In genomic region chr1:60425528-60425927, GRCh38 we compare ENCODE assay signal across 8 cellular contexts.
A peak's percentile ranks its signal among the peaks of the same experiment; 100 is the strongest.
DNase-seq lines count a peak whose midpoint lies in the region; ATAC-seq and FAIRE-seq lines count a peak whose summit lies in the region.

No MANE protein-coding gene starts in this region.

- H3K9me3 ChIP-seq in small intestine (ENCODE audit: control insufficient read depth, low read depth) = no peaks in the 10 kb centered on the region

- no peaks in the 10 kb centered on the region for H3K36me3 ChIP-seq in small intestine (ENCODE audit: control insufficient read depth in 2 of 2, insufficient read depth in 2 of 2, low read length in 2 of 2)

- H3K4me3 ChIP-seq in small intestine (ENCODE audit: low read depth in 1 of 2, low read length in 2 of 2) = no peak overlapping the region

- peak; percentile 52 for ATAC-seq in HG03103 (IDR thresholded peaks at IDR 0.05; ENCODE audit: low read depth, unreplicated experiment)
- peak; percentile 91 for ATAC-seq in left lobe of liver
- no peak for ATAC-seq in HG02885 (IDR thresholded peaks at IDR 0.05; ENCODE audit: poor library complexity, unreplicated experiment)

- H3K27me3 ChIP-seq in small intestine (ENCODE audit: control insufficient read depth in 2 of 2, insufficient read depth in 2 of 2, low read length in 2 of 2) = peaks cover 0 to 2% of the 10 kb centered on the region in 2 donors

- no peak for FAIRE-seq in small intestine (lab: Jason Lieb, UNC)

- H3K27ac ChIP-seq in small intestine (ENCODE audit: low read depth in 1 of 2, low read length in 1 of 2) = no peak overlapping the region

- DNase-seq in ELF-1 (ENCODE audit: low read depth, low spot score) (peak; percentile 4), SW480 (ENCODE audit: low spot score) (peak; percentile 6), left lobe of liver (ENCODE audit: low spot score) (no peak), NOMO-1 (lab: John Stamatoyannopoulos, UW; ENCODE audit: unreplicated experiment in 2 of 2) (no peak), small intestine (no peak), NCI-H345 treated with DMSO at 0.1 percent for 48 hours (lab: John Stamatoyannopoulos, UW; ENCODE audit: unreplicated experiment) (no peak)

- H3K4me1 ChIP-seq in small intestine (ENCODE audit: control insufficient read depth in 2 of 2, insufficient read depth in 1 of 2, low read depth in 1 of 2, low read length in 1 of 2) = no peaks in the 10 kb centered on the region

- 49 to 67% (median 52%) methylated on average over 1 of the region's 1 CpG for WGBS in small intestine, 3 donors

Comparison
In these comparisons a context has a peak if more than half of its experiments do, and no peak if none do; other contexts are left out.
1. DNase-seq: peak in ELF-1 (single experiment) and SW480 (single experiment); none in left lobe of liver (single experiment), NOMO-1 (0 of 2), small intestine (single experiment) and NCI-H345 treated with DMSO at 0.1 percent for 48 hours (single experiment).